23 cellular contexts compared by ENCODE assay signal in genomic region chr7:150951521-150951920, GRCh38. TPM values are rescaled to one million over a fixed set of nuclear protein-coding genes. Genes with fewer than 3 reads are reported as not detected.
DNase-seq lines count a peak whose midpoint lies in the region; ATAC-seq and TF ChIP-seq lines count a peak whose summit lies in the region.
"Had no signal": no experiment of that assay in that cellular context is flagged by ENCODE, and none has a peak within 500 bp of the region (broad histone marks: within the 10 kb centered on the region; RNA-seq: fewer than 3 reads in every experiment).

No MANE protein-coding gene starts in this region.

- no peaks in the 10 kb centered on the region for H3K9me3 Mint-ChIP-seq in neural progenitor cell
- H3K9me3 Mint-ChIP-seq in stimulated activated naive CD8-positive, alpha-beta T cell treated with anti-CD3 and anti-CD28 coated beads, Interleukin-15, amount 100 ng/mL, for 72 hours, result no peaks in the 10 kb centered on the region
- H3K9me3 Mint-ChIP-seq: CD8-positive, alpha-beta memory T cell; GM23338; IgD-negative memory B cell had no signal

- ATAC-seq in Right ventricle myocardium superior (ENCODE audit: poor library complexity), result no peak
- no peak for ATAC-seq in heart right ventricle
- ATAC-seq in RWPE2 (ENCODE audit: low read depth), result no peak
- ATAC-seq in lower lobe of right lung, result no peak
- ATAC-seq in stimulated activated naive CD8-positive, alpha-beta T cell treated with anti-CD3 and anti-CD28 coated beads, Interleukin-15, amount 100 ng/mL, for 72 hours, result no peak
- ATAC-seq: GM23338 had no signal

- H3K36me3 Mint-ChIP-seq in neural progenitor cell, result no peaks in the 10 kb centered on the region
- H3K36me3 Mint-ChIP-seq: CD8-positive, alpha-beta memory T cell; IgD-negative memory B cell had no signal

- H3K27ac ChIP-seq in heart right ventricle (no peak overlapping the region), RWPE2 (ENCODE audit: poor library complexity, severe bottlenecking) (no peak overlapping the region), lower lobe of right lung (no peak overlapping the region), sigmoid colon (peak overlapping the region in 2 of 4 donors; percentile 90 to 94), neural progenitor cell (no peak overlapping the region)

- TF ChIP-seq POLR2A in sigmoid colon (IDR thresholded peaks at IDR 0.05), result no peak

- H3K4me1 ChIP-seq in heart right ventricle, result peaks cover 7 to 57% (median 26%) of the 10 kb centered on the region in 9 donors
- H3K4me1 ChIP-seq in RWPE2 (ENCODE audit: insufficient read depth, poor library complexity, severe bottlenecking), result no peaks in the 10 kb centered on the region
- peaks cover 9% of the 10 kb centered on the region for H3K4me1 ChIP-seq in lower lobe of right lung
- H3K4me1 ChIP-seq in sigmoid colon, result peaks cover 0 to 95% (median 79%) of the 10 kb centered on the region in 4 donors
- H3K4me1 ChIP-seq in neural progenitor cell, result peaks cover 36% of the 10 kb centered on the region

- no peaks in the 10 kb centered on the region for H3K79me2 ChIP-seq in neural progenitor cell (ENCODE audit: low read depth)

- TF ChIP-seq CTCF in heart right ventricle (IDR thresholded peaks at IDR 0.05) (no peak), RWPE2 (IDR thresholded peaks at IDR 0.05; ENCODE audit: poor library complexity, severe bottlenecking) (no peak), lower lobe of right lung (IDR thresholded peaks at IDR 0.05) (no peak), sigmoid colon (IDR thresholded peaks at IDR 0.05) (no peak), neural progenitor cell (IDR thresholded peaks at IDR 0.05) (no peak)

- H3K36me3 ChIP-seq in heart right ventricle (peaks cover 0 to 25% (median 0%) of the 10 kb centered on the region in 9 donors), RWPE2 (ENCODE audit: low read depth) (no peaks in the 10 kb centered on the region), lower lobe of right lung (no peaks in the 10 kb centered on the region), sigmoid colon (peaks cover 18 to 35% (median 26%) of the 10 kb centered on the region in 4 donors), neural progenitor cell (no peaks in the 10 kb centered on the region)

- H3K27me3 ChIP-seq in heart right ventricle (peaks cover 0 to 42% (median 23%) of the 10 kb centered on the region in 7 donors), RWPE2 (ENCODE audit: insufficient read depth, poor library complexity, severe bottlenecking) (no peaks in the 10 kb centered on the region), lower lobe of right lung (ENCODE audit: low read depth) (peaks cover 40% of the 10 kb centered on the region), sigmoid colon (no peaks in the 10 kb centered on the region), neural progenitor cell (no peaks in the 10 kb centered on the region)

- DNase-seq in Right ventricle myocardium superior (peak; percentile 39), heart right ventricle (no peak), RWPE2 (ENCODE audit: low spot score) (peak; percentile 52), lower lobe of right lung (peak; percentile 39), sigmoid colon (peak; percentile 56), neural progenitor cell (ENCODE audit: low spot score) (no peak), NCI-H510A treated with DMSO at 0.1 percent for 48 hours (lab: John Stamatoyannopoulos, UW) (no peak)
- DNase-seq in stimulated activated naive CD8-positive, alpha-beta T cell treated with anti-CD3 and anti-CD28 coated beads, Interleukin-15, amount 100 ng/mL, for 72 hours, result no peak
- DNase-seq: AML-193, C1 segment of cervical spinal cord, Calu3, DMS153, HCEC 1CT, Kasumi-1, NCI-H1694 treated with DMSO at 0.1 percent for 48 hours, NCI-H2081 treated with DMSO at 0.1 percent for 48 hours, NCI-H2171 treated with DMSO at 0.1 percent for 48 hours, NCI-H526, OCI-M1, SHP77 treated with DMSO at 0.1 percent for 48 hours had no signal

- H3K4me3 ChIP-seq in heart right ventricle, result no peak overlapping the region
- H3K4me3 ChIP-seq in RWPE2 (ENCODE audit: severe bottlenecking), result no peak overlapping the region
- no peak overlapping the region for H3K4me3 ChIP-seq in lower lobe of right lung
- H3K4me3 ChIP-seq in sigmoid colon, result no peak overlapping the region
- no peak overlapping the region for H3K4me3 ChIP-seq in neural progenitor cell
- H3K4me3 ChIP-seq: GM23338 had no signal

- no peak for TF ChIP-seq EP300 in sigmoid colon (IDR thresholded peaks at IDR 0.05)

- peaks cover 27% of the 10 kb centered on the region for H3K4me1 Mint-ChIP-seq in neural progenitor cell
- peaks cover 12% of the 10 kb centered on the region for H3K4me1 Mint-ChIP-seq in stimulated activated naive CD8-positive, alpha-beta T cell treated with anti-CD3 and anti-CD28 coated beads, Interleukin-15, amount 100 ng/mL, for 72 hours
- H3K4me1 Mint-ChIP-seq: CD8-positive, alpha-beta memory T cell; IgD-negative memory B cell had no signal

- no peak overlapping the region for H3K27ac Mint-ChIP-seq in neural progenitor cell
- no peak overlapping the region for H3K27ac Mint-ChIP-seq in stimulated activated naive CD8-positive, alpha-beta T cell treated with anti-CD3 and anti-CD28 coated beads, Interleukin-15, amount 100 ng/mL, for 72 hours
- H3K27ac Mint-ChIP-seq: CD8-positive, alpha-beta memory T cell; GM23338; IgD-negative memory B cell had no signal

- no peak overlapping the region for H3K4me2 ChIP-seq in neural progenitor cell
- H3K4me2 ChIP-seq: GM23338 had no signal

- no peaks in the 10 kb centered on the region for H3F3A ChIP-seq in neural progenitor cell (ENCODE audit: low read depth)

- H3K4me3 Mint-ChIP-seq in neural progenitor cell, result no peak overlapping the region
- no peak overlapping the region for H3K4me3 Mint-ChIP-seq in stimulated activated naive CD8-positive, alpha-beta T cell treated with anti-CD3 and anti-CD28 coated beads, Interleukin-15, amount 100 ng/mL, for 72 hours
- H3K4me3 Mint-ChIP-seq: CD8-positive, alpha-beta memory T cell; GM23338; IgD-negative memory B cell had no signal

- 96 to 97% methylated on average over 28 of the region's 28 CpGs for WGBS in heart right ventricle, 2 donors
- WGBS in sigmoid colon, 2 donors, result 96 to 98% methylated on average over 28 of the region's 28 CpGs

- H4K20me1 ChIP-seq in neural progenitor cell (ENCODE audit: low read depth), result peaks cover 3% of the 10 kb centered on the region

- H3K9me3 ChIP-seq in heart right ventricle (no peaks in the 10 kb centered on the region), RWPE2 (ENCODE audit: severe bottlenecking) (no peaks in the 10 kb centered on the region), lower lobe of right lung (no peaks in the 10 kb centered on the region), sigmoid colon (no peaks in the 10 kb centered on the region), neural progenitor cell (ENCODE audit: low read depth) (no peaks in the 10 kb centered on the region)

- intact Hi-C loops in Right ventricle myocardium superior (cut with DNase I), result no loop called here
- intact Hi-C loops in heart right ventricle (cut with DNase I), result loop anchor here in 2 of 10 donors (5.0 to 10.0 kb wide), 2 partner anchors 47 to 54 kb away; no protein-coding TSS in a partner anchor
- intact Hi-C loops in lower lobe of right lung (cut with DNase I), result no loop called here
- intact Hi-C loops in sigmoid colon (cut with DNase I), result no loop called here

- H2AFZ ChIP-seq in neural progenitor cell (replicated peaks), result no peak overlapping the region
- H2AFZ ChIP-seq: GM23338 had no signal

- no peak overlapping the region for H3K9ac ChIP-seq in neural progenitor cell

- H3K27me3 Mint-ChIP-seq in neural progenitor cell (ENCODE audit: insufficient read depth, low read depth), result peaks cover 9% of the 10 kb centered on the region
- H3K27me3 Mint-ChIP-seq in stimulated activated naive CD8-positive, alpha-beta T cell treated with anti-CD3 and anti-CD28 coated beads, Interleukin-15, amount 100 ng/mL, for 72 hours, result peaks cover 41% of the 10 kb centered on the region

RNA-seq across cellular contexts. Expression of gene KCNH2, which starts 26.6 kb away (rescaled TPM):
- total RNA-seq in Right ventricle myocardium superior (88.9 TPM), heart right ventricle (100 to 1,000 TPM in 1 of 10 donors, 10 to 100 TPM in 9; 63.2 to 126 (median 78.4) TPM), lower lobe of right lung (2.4 TPM), sigmoid colon (100 to 1,000 TPM in 1 of 4 donors, 10 to 100 TPM in 3; 40.6 to 107 (median 85.2) TPM), neural progenitor cell (ENCODE audit: low replicate concordance) (2.6 and 11.1 TPM in 2 replicates)
- polyA plus RNA-seq in heart right ventricle (10 to 100 TPM; 50.2 to 99.9 TPM), sigmoid colon (1 to 10 TPM in 2 of 3 donors, under 1 TPM in 1; 0.46 to 7.3 (median 1.2) TPM)

RNA-seq across cellular contexts. Expression of gene NOS3, which starts 39.3 kb away (rescaled TPM):
- 10.0 TPM for total RNA-seq in Right ventricle myocardium superior
- total RNA-seq in heart right ventricle, result 10 to 100 TPM in 9 of 10 donors, 1 to 10 TPM in 1; 10.0 to 53.3 (median 13.3) TPM
- 10 to 100 TPM; 11.1 to 25.5 TPM for polyA plus RNA-seq in heart right ventricle
- 15.1 TPM for total RNA-seq in lower lobe of right lung
- 1 to 10 TPM; 1.3 to 7.2 (median 2.9) TPM for total RNA-seq in sigmoid colon
- polyA plus RNA-seq in sigmoid colon, result 1 to 10 TPM in 2 of 3 donors, under 1 TPM in 1; 0.23 to 6.1 (median 1.2) TPM
- total RNA-seq in neural progenitor cell (ENCODE audit: low replicate concordance), result 1.3 and 11.0 TPM in 2 replicates

Comparison
In these comparisons a context has a peak if more than half of its experiments do, and no peak if none do; other contexts are left out.
1. DNase-seq: peak in Right ventricle myocardium superior (single experiment), RWPE2 (single experiment), lower lobe of right lung (single experiment) and sigmoid colon (single experiment); none in heart right ventricle (0 of 2), neural progenitor cell (single experiment), stimulated activated naive CD8-positive, alpha-beta T cell treated with anti-CD3 and anti-CD28 coated beads, Interleukin-15, amount 100 ng/mL, for 72 hours (0 of 2) and NCI-H510A treated with DMSO at 0.1 percent for 48 hours (single experiment).